Comparison of ENCODE assay signal across 18 cellular contexts in genomic region chr14:68552075-68552474, GRCh38.
DNase-seq lines count a peak whose midpoint lies in the region; ATAC-seq and TF ChIP-seq lines count a peak whose summit lies in the region.
"Had no signal": no experiment of that assay in that cellular context is flagged by ENCODE, and none has a peak within 500 bp of the region (broad histone marks: within the 10 kb centered on the region; RNA-seq: fewer than 3 reads in every experiment).

No MANE protein-coding gene starts in this region.

- no CpG with 5 or more reads among the region's 7 CpGs for WGBS in trophoblast cell (ENCODE audit: extremely low coverage, insufficient coverage, insufficient read length)
- 92% methylated on average over 7 of the region's 7 CpGs; no CpG with 5 or more reads in 1 of the 2 donors for WGBS in transverse colon (ENCODE audit: low coverage in 1 of 2), 2 donors

- ATAC-seq in GM21367 (IDR thresholded peaks at IDR 0.05; ENCODE audit: unreplicated experiment): no peak
- ATAC-seq: left cardiac atrium had no signal

- H3K9ac ChIP-seq in Loucy (ENCODE audit: low read depth, low read length, poor library complexity, severe bottlenecking): no peak overlapping the region
- H3K9ac ChIP-seq in trophoblast cell (ENCODE audit: low read length): no peak overlapping the region

- H2AFZ ChIP-seq in Loucy (ENCODE audit: low read length) (no peak overlapping the region), trophoblast cell (ENCODE audit: insufficient read depth, low read length, poor library complexity) (no peak overlapping the region)

- H4K12ac ChIP-seq in trophoblast cell (ENCODE audit: low read depth, low read length): no peak overlapping the region

- H3K23ac ChIP-seq in trophoblast cell (ENCODE audit: low read length): no peak overlapping the region

- no peak overlapping the region for H2BK5ac ChIP-seq in trophoblast cell (ENCODE audit: low read depth, low read length, poor library complexity)

- in situ Hi-C loops in transverse colon (cut with MboI; ENCODE audit: low pct_ligation_motif_present in 1 of 4, low pct_unique_long_range_greater_than_20kb in 1 of 4, low sequenced_read_pairs in 3 of 4): no loop called here

- H3K4ac ChIP-seq in trophoblast cell (ENCODE audit: low read depth, low read length): no peak overlapping the region

- no peaks in the 10 kb centered on the region for H3K9me2 ChIP-seq in Loucy (replicated peaks; ENCODE audit: low read depth, low read length)

- TF ChIP-seq CTCF in Loucy (conservative IDR thresholded peaks at IDR 0.05; ENCODE audit: low read length) (no peak), transverse colon (IDR thresholded peaks at IDR 0.05) (no peak)

- H3K79me2 ChIP-seq in Loucy (ENCODE audit: insufficient read depth, low read length): no peaks in the 10 kb centered on the region
- H3K79me2 ChIP-seq in trophoblast cell (ENCODE audit: control insufficient read depth, insufficient read depth, low read length, poor library complexity): peaks cover 5% of the 10 kb centered on the region

- no peak overlapping the region for H2BK12ac ChIP-seq in trophoblast cell (ENCODE audit: low read length)

- H2AK5ac ChIP-seq in trophoblast cell (ENCODE audit: low read length): no peak overlapping the region

- H3F3A ChIP-seq in Loucy (ENCODE audit: low read depth): no peaks in the 10 kb centered on the region

- H3K36me3 ChIP-seq in Loucy (ENCODE audit: insufficient read depth, low read length) (no peaks in the 10 kb centered on the region), trophoblast cell (ENCODE audit: control insufficient read depth in 1 of 2, insufficient read depth in 2 of 2, low read length in 2 of 2) (no peaks in the 10 kb centered on the region), transverse colon (no peaks in the 10 kb centered on the region)
- H3K36me3 ChIP-seq: BE2C had no signal

- DNase-seq in epithelial cell of prostate (ENCODE audit: low read depth, low spot score) (no peak), trophoblast cell (no peak), transverse colon (no peak), putamen (ENCODE audit: low spot score) (no peak), NCI-H748 treated with DMSO at 0.1 percent for 48 hours (lab: John Stamatoyannopoulos, UW) (no peak)
- DNase-seq: activated gamma-delta T cell treated with Interleukin-2 at 50 U/mL for 16 hours; BE2C; cortex of kidney; DMS 273 treated with DMSO at 0.1 percent for 48 hours; HFFc6; hippocampal formation; left cardiac atrium; SHP77 treated with DMSO at 0.1 percent for 48 hours; stimulated activated CD4-positive, alpha-beta T cell treated with anti-CD3 and anti-CD28 coated beads, Interleukin-2, amount 100 ng/mL, for 48 hours; stimulated activated CD8-positive, alpha-beta memory T cell treated with anti-CD3 and anti-CD28 coated beads, Interleukin-4, amount 100 ng/mL, for 48 hours; T-helper 2 cell had no signal

- no peak overlapping the region for H3K18ac ChIP-seq in trophoblast cell (ENCODE audit: low read length)

- TF ChIP-seq EP300 in transverse colon (IDR thresholded peaks at IDR 0.05; ENCODE audit: low read depth): no peak

- no peak overlapping the region for H3K4me3 ChIP-seq in Loucy (ENCODE audit: low read length, poor library complexity, severe bottlenecking)
- H3K4me3 ChIP-seq in trophoblast cell (ENCODE audit: low read depth, low read length): no peak overlapping the region
- H3K4me3 ChIP-seq in transverse colon: no peak overlapping the region

- no peaks in the 10 kb centered on the region for H3K9me3 ChIP-seq in Loucy (ENCODE audit: insufficient read depth, low read depth, low read length)
- no peaks in the 10 kb centered on the region for H3K9me3 ChIP-seq in trophoblast cell (ENCODE audit: insufficient read depth, low read depth, low read length)
- no peaks in the 10 kb centered on the region for H3K9me3 ChIP-seq in transverse colon
- H3K9me3 ChIP-seq: BE2C had no signal

- H3K79me1 ChIP-seq in trophoblast cell (ENCODE audit: low read length): peaks cover 31% of the 10 kb centered on the region

- TF ChIP-seq POLR2A in transverse colon (IDR thresholded peaks at IDR 0.05): no peak

- H3K14ac ChIP-seq in trophoblast cell (ENCODE audit: low read length): no peak overlapping the region

- intact Hi-C loops in transverse colon (cut with DNase I; ENCODE audit: low total_unique reads): no loop called here

- H4K8ac ChIP-seq in trophoblast cell (ENCODE audit: low read depth, low read length): no peak overlapping the region

- H2BK120ac ChIP-seq in trophoblast cell (ENCODE audit: insufficient read depth, low read length, poor library complexity): no peak overlapping the region

- peak overlapping the region; percentile 100 for H3K27ac ChIP-seq in epithelial cell of prostate
- H3K27ac ChIP-seq in trophoblast cell (ENCODE audit: low read depth, low read length): no peak overlapping the region
- peak overlapping the region; percentile 88 to 92 (median 90) for H3K27ac ChIP-seq in transverse colon

- peak overlapping the region; percentile 4 for H3K4me2 ChIP-seq in Loucy (ENCODE audit: low read depth, low read length, poor library complexity, severe bottlenecking)
- no peak overlapping the region for H3K4me2 ChIP-seq in trophoblast cell (ENCODE audit: low read length)

- H3K27me3 ChIP-seq in Loucy (ENCODE audit: insufficient read depth, low read length, poor library complexity, severe bottlenecking) (no peaks in the 10 kb centered on the region), trophoblast cell (ENCODE audit: insufficient read depth, low read length) (no peaks in the 10 kb centered on the region), transverse colon (no peaks in the 10 kb centered on the region)
- H3K27me3 ChIP-seq: BE2C had no signal

- peaks cover 58% of the 10 kb centered on the region for H3K4me1 ChIP-seq in Loucy (ENCODE audit: insufficient read depth, low read length, poor library complexity, severe bottlenecking)
- H3K4me1 ChIP-seq in trophoblast cell (ENCODE audit: control insufficient read depth in 1 of 2, insufficient read depth in 2 of 2, low read length in 2 of 2): peaks cover 28 to 30% of the 10 kb centered on the region in 2 experiments
- peaks cover 27 to 74% (median 46%) of the 10 kb centered on the region in 4 donors for H3K4me1 ChIP-seq in transverse colon
- H3K4me1 ChIP-seq: BE2C had no signal

- peak overlapping the region; percentile 4 for H4K91ac ChIP-seq in trophoblast cell (ENCODE audit: low read depth, low read length)

- no peaks in the 10 kb centered on the region for H4K20me1 ChIP-seq in Loucy (ENCODE audit: insufficient read depth, low read length, poor library complexity, severe bottlenecking)
